Comparison of ENCODE assay signal across 9 cellular contexts in the genomic region with DNA sequence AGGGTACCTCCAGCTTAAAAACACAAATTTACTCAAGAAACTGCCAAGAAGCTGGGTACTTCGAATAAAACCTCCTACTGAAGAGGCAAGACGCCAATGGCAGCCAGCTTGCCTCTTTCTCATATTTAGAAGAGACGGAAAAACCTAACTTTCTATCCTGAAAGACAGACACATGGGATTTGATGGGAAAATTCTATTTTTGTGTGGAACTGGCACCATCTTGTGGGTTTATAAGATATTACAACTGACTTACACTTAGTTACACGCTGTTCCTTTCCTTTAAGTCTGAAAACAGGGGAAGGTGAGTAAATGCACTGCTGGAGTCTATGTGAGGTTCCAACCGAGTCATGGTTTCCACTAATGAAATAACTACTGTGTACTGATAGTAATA. TPM values are rescaled to one million over a fixed set of nuclear protein-coding genes. Genes with fewer than 3 reads are reported as not detected.
DNase-seq lines count a peak whose midpoint lies in the region; ATAC-seq and TF ChIP-seq lines count a peak whose summit lies in the region.
"Had no signal": no experiment of that assay in that cellular context is flagged by ENCODE, and none has a peak within 500 bp of the region (broad histone marks: within the 10 kb centered on the region; RNA-seq: fewer than 3 reads in every experiment).

No MANE protein-coding gene starts in this region.

- H3K27ac Mint-ChIP-seq in WTC11 = no peak overlapping the region; the same call in 1 of the 2 replicates

- H3K36me3 ChIP-seq in BJ (ENCODE audit: control insufficient read depth, insufficient read depth, low read length) (peaks cover 14% of the 10 kb centered on the region), right atrium auricular region (peaks cover 33% of the 10 kb centered on the region)

- peak; percentile 53 for TF ChIP-seq CTCF in BJ (IDR thresholded peaks at IDR 0.05; ENCODE audit: insufficient read depth, low read depth, low read length)
- TF ChIP-seq CTCF in WTC11 (IDR thresholded peaks at IDR 0.05) = peak; percentile 43; the same call in 1 of the 2 replicates
- TF ChIP-seq CTCF in right atrium auricular region (IDR thresholded peaks at IDR 0.05) = peak; percentile 22 to 71

- H3K4me3 Mint-ChIP-seq in WTC11 = no peak overlapping the region

- H3K27me3 ChIP-seq in BJ (ENCODE audit: control insufficient read depth, insufficient read depth, low read length) = no peaks in the 10 kb centered on the region
- no peaks in the 10 kb centered on the region for H3K27me3 ChIP-seq in right atrium auricular region

- H3K27me3 Mint-ChIP-seq in WTC11 (ENCODE audit: low read depth) = no peaks in the 10 kb centered on the region

- ATAC-seq in WTC11 = peak; percentile 31
- ATAC-seq in HG03432 (IDR thresholded peaks at IDR 0.05; ENCODE audit: unreplicated experiment) = no peak
- no peak for ATAC-seq in GM18861 (IDR thresholded peaks at IDR 0.05; ENCODE audit: unreplicated experiment)
- no peak for ATAC-seq in HG03439 (IDR thresholded peaks at IDR 0.05; ENCODE audit: unreplicated experiment)

- DNase-seq in BJ (ENCODE audit: low read depth) = no peak
- peak; percentile 18 for DNase-seq in HS-5 (ENCODE audit: low read depth)
- no peak for DNase-seq in WTC11 (ENCODE audit: low spot score)
- DNase-seq in right atrium auricular region (ENCODE audit: low spot score) = no peak
- peak; percentile 86 for DNase-seq in superior temporal gyrus (ENCODE audit: extremely low spot score)

- H3K4me1 ChIP-seq in right atrium auricular region = peaks cover 0 to 6% of the 10 kb centered on the region in 2 donors

- POLR2A ChIA-PET in BJ (lab: Charles Lee) = interaction anchor here (0.6 kb wide), 1 partner anchor 1345 kb away, joined by 3 read pairs; no protein-coding TSS in a partner anchor
- POLR2A ChIA-PET in WTC11 (lab: Charles Lee) = interaction anchor here (1.0 kb wide), 1 partner anchor 11 kb away, joined by 3 read pairs; the partner anchor contains the start of gene ZNF18

- no peaks in the 10 kb centered on the region for H3K9me3 ChIP-seq in right atrium auricular region

- H3K27ac ChIP-seq in right atrium auricular region = peak overlapping the region in 1 of 2 donors; percentile 52
- H3K27ac ChIP-seq: HL-60 had no signal

- peaks cover 60% of the 10 kb centered on the region for H3K36me3 Mint-ChIP-seq in WTC11

- CTCF ChIA-PET in BJ (lab: Yijun Ruan, JAX) (interaction anchor here (0.6 to 1.7 kb wide), 5 partner anchors 9 to 1372 kb away, joined by 3 to 12 read pairs (median 7); partner anchors contain the start of gene ZNF18), WTC11 (lab: Charles Lee) (interaction anchor here (0.7 to 1.4 kb wide), 10 partner anchors 9 to 1111 kb away, joined by 3 to 8 read pairs (median 4); partner anchors contain the start of gene ZNF18)

- H3K4me3 ChIP-seq in BJ (ENCODE audit: low read depth, low read length) (no peak overlapping the region), right atrium auricular region (no peak overlapping the region)

- H3K4me1 Mint-ChIP-seq in WTC11 = peaks cover 59% of the 10 kb centered on the region

- no peaks in the 10 kb centered on the region for H3K9me3 Mint-ChIP-seq in WTC11

TF ChIP-seq in WTC11, 78 proteins besides CTCF, POLR2A, EP300 and RAD21 (continues in another document):
- TF ChIP-seq ZNF532 (CRISPR knock-in tag; IDR thresholded peaks at IDR 0.05; ENCODE audit: borderline replicate concordance) = no peak
- TF ChIP-seq ARID4B (CRISPR knock-in tag; IDR thresholded peaks at IDR 0.05; ENCODE audit: borderline replicate concordance) = no peak
- TF ChIP-seq TP53 (CRISPR knock-in tag; IDR thresholded peaks at IDR 0.05) = no peak
- no peak for TF ChIP-seq CREM (CRISPR knock-in tag; IDR thresholded peaks at IDR 0.05)
- no peak for TF ChIP-seq ESRRA (CRISPR knock-in tag; IDR thresholded peaks at IDR 0.05; ENCODE audit: borderline replicate concordance)
- TF ChIP-seq E2F4 (CRISPR knock-in tag; IDR thresholded peaks at IDR 0.05; ENCODE audit: borderline replicate concordance, low read depth) = no peak
- TF ChIP-seq, protein P1, sequence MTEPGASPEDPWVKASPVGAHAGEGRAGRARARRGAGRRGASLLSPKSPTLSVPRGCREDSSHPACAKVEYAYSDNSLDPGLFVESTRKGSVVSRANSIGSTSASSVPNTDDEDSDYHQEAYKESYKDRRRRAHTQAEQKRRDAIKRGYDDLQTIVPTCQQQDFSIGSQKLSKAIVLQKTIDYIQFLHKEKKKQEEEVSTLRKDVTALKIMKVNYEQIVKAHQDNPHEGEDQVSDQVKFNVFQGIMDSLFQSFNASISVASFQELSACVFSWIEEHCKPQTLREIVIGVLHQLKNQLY (CRISPR knock-in tag; IDR thresholded peaks at IDR 0.05) = no peak
- no peak for TF ChIP-seq NFATC4 (CRISPR knock-in tag; IDR thresholded peaks at IDR 0.05)

RNA-seq across cellular contexts. Expression of gene ZNF18, which starts 10.3 kb away (rescaled TPM):
- 6.2 and 6.9 TPM in 2 replicates for polyA plus RNA-seq in BJ (2011; rRNA removed)
- 3.4 and 5.1 TPM in 2 replicates for polyA minus RNA-seq in BJ (2011; rRNA and poly(A)+ RNA removed)
- total RNA-seq in WTC11 (2021) (10.5 to 13.3 TPM (median 10.8 TPM) in 3 replicates), right atrium auricular region (1 to 10 TPM; 3.4 to 5.8 TPM)

RNA-seq across cellular contexts. Expression of gene MAP2K4, which starts 33.7 kb away (rescaled TPM):
- 12.8 and 22.5 TPM in 2 replicates for polyA plus RNA-seq in BJ (2011; rRNA removed)
- 10.6 and 13.4 TPM in 2 replicates for polyA minus RNA-seq in BJ (2011; rRNA and poly(A)+ RNA removed)
- total RNA-seq in WTC11 (2021) = 24.4 to 29.0 TPM (median 24.8 TPM) in 3 replicates
- 10 to 100 TPM; 19.8 to 25.2 TPM for total RNA-seq in right atrium auricular region

Comparison
In these comparisons a context has a peak if more than half of its experiments do, and no peak if none do; other contexts are left out.
1. DNase-seq: peak in HS-5 (single experiment) and superior temporal gyrus (single experiment); none in BJ (single experiment), WTC11 (single experiment) and right atrium auricular region (single experiment).
2. Peak in every context shown above with its lines, with median percentiles within 50 percentile points of each other: CTCF ChIP-seq.